ENCODE assay signal across 1 cellular context in genomic region chrX:57282568-57282967, GRCh38.
TF ChIP-seq lines count a peak whose summit lies in the region.

No MANE protein-coding gene starts in this region.

TF ChIP-seq in liver, 16 proteins besides CTCF, POLR2A, EP300 and RAD21 (continued from another document):
- TF ChIP-seq EGR1 (IDR thresholded peaks at IDR 0.05; ENCODE audit: low read depth in 2 of 2) = no peak
- TF ChIP-seq TAF1 (conservative IDR thresholded peaks at IDR 0.05) = no peak
- no peak for TF ChIP-seq MAX (IDR thresholded peaks at IDR 0.05)
- no peak for TF ChIP-seq FOXA1 (IDR thresholded peaks at IDR 0.05)
- TF ChIP-seq RXRA (IDR thresholded peaks at IDR 0.05) = no peak
- TF ChIP-seq HNF4G (IDR thresholded peaks at IDR 0.05) = no peak
TF ChIP-seq in liver: peak in this region for 0.
